11 cellular contexts compared by ENCODE assay signal in genomic region chr3:177351757-177352158, GRCh38.
DNase-seq lines count a peak whose midpoint lies in the region; ATAC-seq and TF ChIP-seq lines count a peak whose summit lies in the region.
"Had no signal": no experiment of that assay in that cellular context is flagged by ENCODE, and none has a peak within 500 bp of the region (broad histone marks: within the 10 kb centered on the region; RNA-seq: fewer than 3 reads in every experiment).

No MANE protein-coding gene starts in this region.

- no peak overlapping the region for H3K4me3 Mint-ChIP-seq in activated T-helper 1 cell treated with anti-CD3 and anti-CD28 coated beads, Interleukin-12 subunit alpha, Interleukin-12 subunit beta, Interleukin-2, Interleukin-4 antibody, amounts not matched to agents 30 ng/mL and 10 ng/mL and 1 ng/mL, durations not matched to agents 14 hours and 24 hours and 36 hours

- CTCF ChIA-PET in OCI-LY7 (lab: Charles Lee; ENCODE audit: unreplicated experiment): interaction anchor here (1.3 kb wide), 1 partner anchor 11 kb away, joined by 3 read pairs; no protein-coding TSS in a partner anchor

- H4K20me1 ChIP-seq in OCI-LY7 (ENCODE audit: insufficient read depth, low read length): no peaks in the 10 kb centered on the region

- peak overlapping the region; percentile 80 for H3K4me2 ChIP-seq in OCI-LY7 (ENCODE audit: low read length)

- POLR2A ChIA-PET in OCI-LY7 (lab: Charles Lee): interaction anchor here (0.9 to 2.3 kb wide), 7 partner anchors 8 to 294 kb away, joined by 3 to 10 read pairs (median 4); no protein-coding TSS in a partner anchor

- no peak overlapping the region for H3K27ac Mint-ChIP-seq in activated T-helper 1 cell treated with anti-CD3 and anti-CD28 coated beads, Interleukin-12 subunit alpha, Interleukin-12 subunit beta, Interleukin-2, Interleukin-4 antibody, amounts not matched to agents 30 ng/mL and 10 ng/mL and 1 ng/mL, durations not matched to agents 14 hours and 24 hours and 36 hours

- peak; percentile 97 for ATAC-seq in HG02870 (IDR thresholded peaks at IDR 0.05; ENCODE audit: unreplicated experiment)
- peak; percentile 57 for ATAC-seq in upper lobe of right lung
- ATAC-seq: HCT116 had no signal

- H3K4me3 ChIP-seq in OCI-LY7 (ENCODE audit: low read depth, low read length, poor library complexity, severe bottlenecking) (peak overlapping the region; percentile 44), upper lobe of right lung (no peak overlapping the region)

- H2AFZ ChIP-seq in OCI-LY7 (ENCODE audit: low read length): peak overlapping the region; percentile 66

- H3K79me2 ChIP-seq in OCI-LY7 (ENCODE audit: insufficient read depth, low read depth, low read length): no peaks in the 10 kb centered on the region

- no peak for TF ChIP-seq CTCF in OCI-LY7 (conservative IDR thresholded peaks at IDR 0.05; ENCODE audit: low read length)
- no peak for TF ChIP-seq CTCF in upper lobe of right lung (IDR thresholded peaks at IDR 0.05)

- intact Hi-C loops in OCI-LY7 (cut with micrococcal nuclease; ENCODE audit: unreplicated experiment): loop anchor here (1.0 to 2.0 kb wide), 2 partner anchors 26 to 71 kb away; no protein-coding TSS in a partner anchor
- intact Hi-C loops in upper lobe of right lung (cut with DNase I): no loop called here
- intact Hi-C loops in activated T-helper 1 cell treated with anti-CD3 and anti-CD28 coated beads, Interleukin-12 subunit alpha, Interleukin-12 subunit beta, Interleukin-2, Interleukin-4 antibody, amounts not matched to agents 30 ng/mL and 10 ng/mL and 1 ng/mL, durations not matched to agents 14 hours and 24 hours and 36 hours (cut with micrococcal nuclease): no loop called here

- H3K9me2 ChIP-seq in OCI-LY7 (ENCODE audit: insufficient read depth, low read length): no peaks in the 10 kb centered on the region

- H3K9me3 ChIP-seq in OCI-LY7 (ENCODE audit: low read length) (no peaks in the 10 kb centered on the region), upper lobe of right lung (no peaks in the 10 kb centered on the region)

- H3K27ac ChIP-seq in OCI-LY7 (ENCODE audit: low read depth, low read length, poor library complexity, severe bottlenecking) (peak overlapping the region; percentile 82), upper lobe of right lung (no peak overlapping the region)

- no peaks in the 10 kb centered on the region for H3K27me3 Mint-ChIP-seq in activated T-helper 1 cell treated with anti-CD3 and anti-CD28 coated beads, Interleukin-12 subunit alpha, Interleukin-12 subunit beta, Interleukin-2, Interleukin-4 antibody, amounts not matched to agents 30 ng/mL and 10 ng/mL and 1 ng/mL, durations not matched to agents 14 hours and 24 hours and 36 hours (ENCODE audit: insufficient read depth)

- H3K36me3 Mint-ChIP-seq in activated T-helper 1 cell treated with anti-CD3 and anti-CD28 coated beads, Interleukin-12 subunit alpha, Interleukin-12 subunit beta, Interleukin-2, Interleukin-4 antibody, amounts not matched to agents 30 ng/mL and 10 ng/mL and 1 ng/mL, durations not matched to agents 14 hours and 24 hours and 36 hours (ENCODE audit: low read depth): no peaks in the 10 kb centered on the region

- DNase-seq in stimulated activated CD4-positive, alpha-beta T cell treated with anti-CD3 and anti-CD28 coated beads, Interleukin-4, amount 100 ng/mL, for 24 hours: peak; percentile 50
- DNase-seq in stimulated activated CD4-positive, alpha-beta T cell treated with anti-CD3 and anti-CD28 coated beads, Interleukin-4, amount 100 ng/mL, for 4 hours: no peak
- peak; percentile 76 for DNase-seq in OCI-LY7 (ENCODE audit: low spot score)
- no peak for DNase-seq in upper lobe of right lung
- no peak for DNase-seq in activated T-helper 1 cell treated with anti-CD3 and anti-CD28 coated beads, Interleukin-12 subunit alpha, Interleukin-12 subunit beta, Interleukin-2, Interleukin-4 antibody, amounts not matched to agents 30 ng/mL and 10 ng/mL and 1 ng/mL, durations not matched to agents 14 hours and 24 hours and 36 hours (ENCODE audit: low spot score)
- no peak for DNase-seq in activated effector memory CD4-positive, alpha-beta T cell treated with Interleukin-2 at 50 U/mL for 16 hours
- no peak for DNase-seq in GM03348 (ENCODE audit: low spot score)
- DNase-seq: mammary epithelial cell; stimulated activated CD4-positive, alpha-beta T cell treated with anti-CD3 and anti-CD28 coated beads, Interleukin-2, amount 100 ng/mL, for 24 hours had no signal

- BruUV-seq in OCI-LY7 (replicated peaks; lab: Mats Ljungman, UMichigan): no TSS peak

- H3K4me1 Mint-ChIP-seq in activated T-helper 1 cell treated with anti-CD3 and anti-CD28 coated beads, Interleukin-12 subunit alpha, Interleukin-12 subunit beta, Interleukin-2, Interleukin-4 antibody, amounts not matched to agents 30 ng/mL and 10 ng/mL and 1 ng/mL, durations not matched to agents 14 hours and 24 hours and 36 hours (ENCODE audit: low read depth): peaks cover 31% of the 10 kb centered on the region

- H3K36me3 ChIP-seq in OCI-LY7 (ENCODE audit: insufficient read depth, low read length) (no peaks in the 10 kb centered on the region), upper lobe of right lung (no peaks in the 10 kb centered on the region)

- H3K4me1 ChIP-seq in OCI-LY7 (ENCODE audit: insufficient read depth, low read length, poor library complexity, severe bottlenecking): peaks cover 81% of the 10 kb centered on the region
- H3K4me1 ChIP-seq in upper lobe of right lung: peaks cover 5% of the 10 kb centered on the region

- no peaks in the 10 kb centered on the region for H3K27me3 ChIP-seq in upper lobe of right lung

- no peaks in the 10 kb centered on the region for H3K9me3 Mint-ChIP-seq in activated T-helper 1 cell treated with anti-CD3 and anti-CD28 coated beads, Interleukin-12 subunit alpha, Interleukin-12 subunit beta, Interleukin-2, Interleukin-4 antibody, amounts not matched to agents 30 ng/mL and 10 ng/mL and 1 ng/mL, durations not matched to agents 14 hours and 24 hours and 36 hours

Comparison
In these comparisons a context has a peak if more than half of its experiments do, and no peak if none do; other contexts are left out.
1. DNase-seq: peak in stimulated activated CD4-positive, alpha-beta T cell treated with anti-CD3 and anti-CD28 coated beads, Interleukin-4, amount 100 ng/mL, for 24 hours (single experiment) and OCI-LY7 (single experiment); none in stimulated activated CD4-positive, alpha-beta T cell treated with anti-CD3 and anti-CD28 coated beads, Interleukin-4, amount 100 ng/mL, for 4 hours (0 of 2), upper lobe of right lung (single experiment), activated T-helper 1 cell treated with anti-CD3 and anti-CD28 coated beads, Interleukin-12 subunit alpha, Interleukin-12 subunit beta, Interleukin-2, Interleukin-4 antibody, amounts not matched to agents 30 ng/mL and 10 ng/mL and 1 ng/mL, durations not matched to agents 14 hours and 24 hours and 36 hours (single experiment), activated effector memory CD4-positive, alpha-beta T cell treated with Interleukin-2 at 50 U/mL for 16 hours (single experiment) and GM03348 (single experiment).